In the genomic region with DNA sequence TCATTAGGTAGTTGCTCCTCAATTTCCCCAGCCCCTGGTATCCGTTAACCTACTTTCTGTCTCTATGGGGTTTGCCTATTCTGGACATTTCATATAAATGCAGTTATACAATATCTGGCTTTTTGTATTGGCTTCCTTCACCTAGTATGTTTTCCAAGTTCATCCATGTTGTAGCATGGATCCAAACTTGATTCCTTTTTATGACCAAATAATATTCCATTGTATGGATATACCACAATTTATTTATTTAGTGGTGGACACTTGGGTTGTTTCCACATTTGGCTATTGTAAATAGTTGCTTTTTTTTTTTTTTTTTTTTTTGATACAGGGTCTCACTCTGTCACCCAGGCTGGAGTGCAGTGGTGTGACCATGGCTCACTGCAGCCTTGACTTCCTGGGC, we compare ENCODE assay signal across 25 cellular contexts.
"Had no signal": no experiment of that assay in that cellular context is flagged by ENCODE, and none has a peak within 500 bp of the region (broad histone marks: within the 10 kb centered on the region; RNA-seq: fewer than 3 reads in every experiment).

No MANE protein-coding gene starts in this region.

- H3K9me3 Mint-ChIP-seq: effector memory CD8-positive, alpha-beta T cell; naive thymus-derived CD8-positive, alpha-beta T cell had no signal

- H3K27ac ChIP-seq: coronary artery, epithelial cell of prostate, esophagus muscularis mucosa, foreskin keratinocyte, gastroesophageal sphincter, hepatocyte, lower lobe of right lung had no signal

- DNase-seq: dermis blood vessel endothelial cell; dorsolateral prefrontal cortex; effector CD4-positive, alpha-beta T cell; effector memory CD8-positive, alpha-beta T cell; foreskin keratinocyte; hypothalamus; immature natural killer cell; islet precursor cell; kidney; kidney glomerular epithelial cell; left colon; left ventricle myocardium inferior; lower lobe of right lung; mesenchymal stem cell; mucosa of descending colon; naive B cell had no signal

- H3K4me2 ChIP-seq: hepatocyte had no signal

- H3K4me3 Mint-ChIP-seq: effector memory CD8-positive, alpha-beta T cell; immature natural killer cell; mesothelial cell of epicardium; naive B cell; naive thymus-derived CD8-positive, alpha-beta T cell had no signal

- H2AFZ ChIP-seq: hepatocyte had no signal

- H3K36me3 Mint-ChIP-seq: immature natural killer cell had no signal

- H3K36me3 ChIP-seq: esophagus muscularis mucosa, gastroesophageal sphincter, heart left ventricle, left ventricle myocardium inferior, lower lobe of right lung had no signal

- H3K27me3 ChIP-seq: dorsolateral prefrontal cortex, esophagus muscularis mucosa, foreskin keratinocyte, gastroesophageal sphincter, heart left ventricle, hepatocyte had no signal

- ATAC-seq: effector memory CD8-positive, alpha-beta T cell; foreskin keratinocyte; gastroesophageal sphincter; heart left ventricle; left colon; left lobe of liver; lower lobe of right lung; mucosa of descending colon; naive thymus-derived CD8-positive, alpha-beta T cell had no signal

- H3K27ac Mint-ChIP-seq: effector memory CD8-positive, alpha-beta T cell; immature natural killer cell; mesothelial cell of epicardium; naive B cell; naive thymus-derived CD8-positive, alpha-beta T cell had no signal

- H3K4me3 ChIP-seq: coronary artery, dorsolateral prefrontal cortex, esophagus muscularis mucosa, gastroesophageal sphincter, heart left ventricle, hepatocyte, left ventricle myocardium inferior, lower lobe of right lung, mucosa of descending colon had no signal

- H3K27me3 Mint-ChIP-seq: effector memory CD8-positive, alpha-beta T cell had no signal

- H3K9me3 ChIP-seq: esophagus muscularis mucosa, gastroesophageal sphincter, left ventricle myocardium inferior, lower lobe of right lung, mucosa of descending colon had no signal
